In the genomic region with DNA sequence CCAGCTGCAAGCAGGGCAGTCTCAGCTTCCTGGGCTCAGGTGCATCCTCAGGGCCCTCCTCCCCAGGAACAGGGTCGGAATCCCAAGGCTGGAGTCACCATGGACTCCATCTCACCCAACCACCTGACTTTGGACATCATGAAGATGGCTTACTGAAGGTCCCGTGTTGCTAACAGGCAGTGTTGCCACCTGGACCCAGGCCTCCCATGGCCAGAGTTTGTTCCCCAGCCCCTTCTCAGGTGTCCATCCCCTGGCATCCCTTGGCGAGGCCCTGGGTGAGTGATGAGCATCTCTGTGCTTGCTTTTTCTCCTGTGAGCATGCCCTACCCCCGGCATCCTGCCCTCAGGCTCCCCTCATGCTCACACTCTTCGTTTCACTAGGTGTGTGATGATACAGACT, we compare ENCODE assay signal across 23 cellular contexts.
DNase-seq lines count a peak whose midpoint lies in the region; ATAC-seq and TF ChIP-seq lines count a peak whose summit lies in the region.
"Had no signal": no experiment of that assay in that cellular context is flagged by ENCODE, and none has a peak within 500 bp of the region (broad histone marks: within the 10 kb centered on the region; RNA-seq: fewer than 3 reads in every experiment).

No MANE protein-coding gene starts in this region.

- no peak overlapping the region for H3K18ac ChIP-seq in IMR-90 (ENCODE audit: low read depth, low read length)

- no peak overlapping the region for H2AK5ac ChIP-seq in IMR-90 (ENCODE audit: low read depth, low read length)

- no peak overlapping the region for H4K8ac ChIP-seq in IMR-90 (ENCODE audit: low read depth in 2 of 2, low read length in 2 of 2)

- no peak for ATAC-seq in activated T-cell treated with anti-CD3 and anti-CD28 coated beads, Interleukin-2, amount 50 U/mL, for 4 hours
- ATAC-seq in IMR-90 (ENCODE audit: low read depth) = no peak
- ATAC-seq in GM21423 (IDR thresholded peaks at IDR 0.05; ENCODE audit: unreplicated experiment) = no peak
- ATAC-seq in GM18873 (IDR thresholded peaks at IDR 0.05; ENCODE audit: low FRiP score, unreplicated experiment) = no peak
- ATAC-seq: A549 had no signal

- CTCF ChIA-PET in IMR-90 (lab: Yijun Ruan, JAX) = no interaction called here

- H3K4me3 Mint-ChIP-seq in activated T-cell treated with anti-CD3 and anti-CD28 coated beads, Interleukin-2, amount 50 U/mL, for 24 hours = no peak overlapping the region
- H3K4me3 Mint-ChIP-seq in activated T-cell treated with anti-CD3 and anti-CD28 coated beads, Interleukin-2, amount 50 U/mL, for 4 hours = no peak overlapping the region
- H3K4me3 Mint-ChIP-seq in chondrocyte (ENCODE audit: unreplicated experiment) = no peak overlapping the region
- H3K4me3 Mint-ChIP-seq: CD14-positive monocyte; CD4-positive, alpha-beta T cell; CD8-positive, alpha-beta memory T cell; HFFc6 had no signal

- peak overlapping the region; percentile 13 for H2AK9ac ChIP-seq in IMR-90 (replicated peaks; ENCODE audit: low read depth, low read length, poor library complexity)

- H3K79me1 ChIP-seq in IMR-90 (ENCODE audit: low read depth in 1 of 2, low read length in 2 of 2) = peaks cover 0 to 2% of the 10 kb centered on the region in 2 experiments; a peak in 2 of 4 replicates

- H3K36me3 Mint-ChIP-seq in activated T-cell treated with anti-CD3 and anti-CD28 coated beads, Interleukin-2, amount 50 U/mL, for 24 hours (ENCODE audit: low read depth) = peaks cover 99% of the 10 kb centered on the region
- H3K36me3 Mint-ChIP-seq in activated T-cell treated with anti-CD3 and anti-CD28 coated beads, Interleukin-2, amount 50 U/mL, for 4 hours (ENCODE audit: insufficient read depth) = peaks cover 34% of the 10 kb centered on the region
- no peaks in the 10 kb centered on the region for H3K36me3 Mint-ChIP-seq in chondrocyte (ENCODE audit: low read depth)

- H4K20me1 ChIP-seq in IMR-90 (ENCODE audit: insufficient read depth, low read length) = no peaks in the 10 kb centered on the region

- in situ Hi-C loops in IMR-90 (cut with MboI; ENCODE audit: low sequenced_read_pairs) = no loop called here

- H3K14ac ChIP-seq in IMR-90 (replicated peaks; ENCODE audit: low read depth, low read length) = no peak overlapping the region

- H3K36me3 ChIP-seq in IMR-90 (ENCODE audit: control insufficient read depth, insufficient read depth, low read length) = no peaks in the 10 kb centered on the region
- H3K36me3 ChIP-seq in stomach = peaks cover 0 to 11% (median 5%) of the 10 kb centered on the region in 4 donors
- H3K36me3 ChIP-seq: BE2C, HAP-1 had no signal

- H3K9me3 ChIP-seq in IMR-90 (ENCODE audit: control insufficient read depth, insufficient read depth, low read length) (no peaks in the 10 kb centered on the region), stomach (peaks cover 0 to 8% (median 0%) of the 10 kb centered on the region in 4 donors)
- H3K9me3 ChIP-seq: A549, BE2C, HAP-1 had no signal

- peak overlapping the region; percentile 52 for H3K27ac Mint-ChIP-seq in activated T-cell treated with anti-CD3 and anti-CD28 coated beads, Interleukin-2, amount 50 U/mL, for 24 hours
- no peak overlapping the region for H3K27ac Mint-ChIP-seq in chondrocyte (ENCODE audit: unreplicated experiment)
- H3K27ac Mint-ChIP-seq: CD4-positive, alpha-beta T cell; HFFc6 had no signal

- no peaks in the 10 kb centered on the region for H3K4me1 ChIP-seq in IMR-90 (ENCODE audit: control insufficient read depth, insufficient read depth, low read length)
- no peaks in the 10 kb centered on the region for H3K4me1 ChIP-seq in stomach
- H3K4me1 ChIP-seq: A549, BE2C, HAP-1 had no signal

- no peak for TF ChIP-seq CTCF in IMR-90 (conservative IDR thresholded peaks at IDR 0.05; ENCODE audit: low read depth, low read length)
- no peak for TF ChIP-seq CTCF in stomach (IDR thresholded peaks at IDR 0.05)
- TF ChIP-seq CTCF in chondrocyte (IDR thresholded peaks at IDR 0.05) = no peak

- H2BK5ac ChIP-seq in IMR-90 (ENCODE audit: low read depth, low read length, poor library complexity, severe bottlenecking) = no peak overlapping the region

- dilution Hi-C loops in IMR-90 (cut with HindIII; ENCODE audit: low sequenced_read_pairs, unreplicated experiment) = no loop called here

- no peak overlapping the region for H3K4me3 ChIP-seq in IMR-90 (ENCODE audit: insufficient read depth, low read depth, low read length)
- H3K4me3 ChIP-seq in stomach = no peak overlapping the region
- H3K4me3 ChIP-seq: A549; BLaER1 treated with 17β-estradiol and CSF1 and Interleukin-3, amounts not matched to agents 10 nM and 100 nM; HAP-1 had no signal

- POLR2A ChIA-PET in IMR-90 (lab: Charles Lee; ENCODE audit: unreplicated experiment) = no interaction called here

- TF ChIP-seq POLR2A in IMR-90 (IDR thresholded peaks at IDR 0.05; ENCODE audit: low read depth, low read length) (no peak), stomach (IDR thresholded peaks at IDR 0.05) (no peak)

- no peak overlapping the region for H2AFZ ChIP-seq in IMR-90 (replicated peaks; ENCODE audit: low read length, poor library complexity)

- no peak overlapping the region for H4K5ac ChIP-seq in IMR-90 (ENCODE audit: low read depth, low read length)

- H3K9me3 Mint-ChIP-seq in activated T-cell treated with anti-CD3 and anti-CD28 coated beads, Interleukin-2, amount 50 U/mL, for 24 hours = no peaks in the 10 kb centered on the region
- no peaks in the 10 kb centered on the region for H3K9me3 Mint-ChIP-seq in activated T-cell treated with anti-CD3 and anti-CD28 coated beads, Interleukin-2, amount 50 U/mL, for 4 hours
- H3K9me3 Mint-ChIP-seq in chondrocyte (ENCODE audit: low read depth) = peaks cover 14% of the 10 kb centered on the region
- H3K9me3 Mint-ChIP-seq: CD4-positive, alpha-beta T cell; CD8-positive, alpha-beta memory T cell; HFFc6 had no signal

- BruUV-seq in IMR-90 (replicated peaks; lab: Mats Ljungman, UMichigan) = no TSS peak

- no peak overlapping the region for H3K4ac ChIP-seq in IMR-90 (ENCODE audit: low read depth, low read length)

- no peak overlapping the region for H2BK20ac ChIP-seq in IMR-90 (ENCODE audit: low read depth, low read length)

- intact Hi-C loops in IMR-90 (cut with micrococcal nuclease) = no loop called here
- intact Hi-C loops in stomach (cut with DNase I; ENCODE audit: low total_unique reads) = no loop called here

- no peak overlapping the region for H2BK120ac ChIP-seq in IMR-90 (ENCODE audit: low read depth, low read length)

- H3K27ac ChIP-seq in IMR-90 (ENCODE audit: insufficient read depth, low read length) = no peak overlapping the region
- no peak overlapping the region for H3K27ac ChIP-seq in stomach
- H3K27ac ChIP-seq: A549; BLaER1 treated with 17β-estradiol and CSF1 and Interleukin-3, amounts not matched to agents 10 nM and 100 nM had no signal

- H2BK15ac ChIP-seq in IMR-90 (ENCODE audit: low read depth, low read length) = no peak overlapping the region

- no peak overlapping the region for H3K23ac ChIP-seq in IMR-90 (ENCODE audit: low read depth, low read length)

- H3K9ac ChIP-seq in IMR-90 (ENCODE audit: low read depth, low read length) = no peak overlapping the region
- H3K9ac ChIP-seq: BLaER1 treated with 17β-estradiol and CSF1 and Interleukin-3, amounts not matched to agents 10 nM and 100 nM had no signal

- no peak overlapping the region for H3K4me2 ChIP-seq in IMR-90 (ENCODE audit: low read depth, low read length)
- H3K4me2 ChIP-seq: A549; BLaER1 treated with 17β-estradiol and CSF1 and Interleukin-3, amounts not matched to agents 10 nM and 100 nM had no signal

- H3K4me1 Mint-ChIP-seq in activated T-cell treated with anti-CD3 and anti-CD28 coated beads, Interleukin-2, amount 50 U/mL, for 24 hours (ENCODE audit: low read depth) = peaks cover 11% of the 10 kb centered on the region
- peaks cover 2% of the 10 kb centered on the region for H3K4me1 Mint-ChIP-seq in activated T-cell treated with anti-CD3 and anti-CD28 coated beads, Interleukin-2, amount 50 U/mL, for 4 hours (ENCODE audit: low read depth)
- H3K4me1 Mint-ChIP-seq in chondrocyte (ENCODE audit: low read depth) = no peaks in the 10 kb centered on the region

- TF ChIP-seq EP300 in stomach (IDR thresholded peaks at IDR 0.05) = no peak

- H3K27me3 Mint-ChIP-seq in activated T-cell treated with anti-CD3 and anti-CD28 coated beads, Interleukin-2, amount 50 U/mL, for 24 hours = no peaks in the 10 kb centered on the region
- H3K27me3 Mint-ChIP-seq in activated T-cell treated with anti-CD3 and anti-CD28 coated beads, Interleukin-2, amount 50 U/mL, for 4 hours (ENCODE audit: low read depth) = no peaks in the 10 kb centered on the region
- no peaks in the 10 kb centered on the region for H3K27me3 Mint-ChIP-seq in chondrocyte (ENCODE audit: low read depth)
- H3K27me3 Mint-ChIP-seq: CD4-positive, alpha-beta T cell; CD8-positive, alpha-beta memory T cell had no signal

- no peaks in the 10 kb centered on the region for H3K9me1 ChIP-seq in IMR-90 (ENCODE audit: insufficient read depth, low read length)

- TF ChIP-seq RAD21 in IMR-90 (IDR thresholded peaks at IDR 0.05; ENCODE audit: low read length) = no peak

- DNase-seq in activated T-cell treated with anti-CD3 and anti-CD28 coated beads, Interleukin-2, amount 50 U/mL, for 24 hours = no peak
- DNase-seq in activated T-cell treated with anti-CD3 and anti-CD28 coated beads, Interleukin-2, amount 50 U/mL, for 4 hours = no peak
- no peak for DNase-seq in IMR-90
- peak; percentile 29 for DNase-seq in islet precursor cell
- DNase-seq in stomach = peak; percentile 15
- DNase-seq in chondrocyte (ENCODE audit: low spot score) = no peak
- DNase-seq: 8988T; ACHN; AML-193; BE2C; CD4-positive, alpha-beta T cell; CD8-positive, alpha-beta memory T cell; DMS 273 treated with DMSO at 0.1 percent for 48 hours; DMS79; GF-D8; GOT3; HFFc6 had no signal

- H3K56ac ChIP-seq in IMR-90 (ENCODE audit: extremely low read depth, insufficient read depth, low read length) = no peak overlapping the region

- H4K91ac ChIP-seq in IMR-90 (ENCODE audit: insufficient read depth, low read depth, low read length) = no peak overlapping the region

- H3K27me3 ChIP-seq in IMR-90 (ENCODE audit: control insufficient read depth, insufficient read depth, low read length) (no peaks in the 10 kb centered on the region), stomach (no peaks in the 10 kb centered on the region)
- H3K27me3 ChIP-seq: BE2C; BLaER1 treated with 17β-estradiol and CSF1 and Interleukin-3, amounts not matched to agents 10 nM and 100 nM had no signal

- 77% methylated on average over 2 of the region's 5 CpGs; no CpG with 5 or more reads in 1 of the 2 experiments for WGBS in IMR-90 (ENCODE audit: extremely low coverage in 2 of 2, insufficient read length in 1 of 2), 2 experiments
- 82 to 93% (median 88%) methylated on average over 4 to 5 of the region's 5 CpGs for WGBS in stomach, 5 donors

TF ChIP-seq in IMR-90, 13 proteins besides CTCF, POLR2A, EP300 and RAD21 (continues in another document):
- TF ChIP-seq RCOR1 (IDR thresholded peaks at IDR 0.05; ENCODE audit: insufficient replicate concordance, low read length) = no peak

Comparison
In these comparisons a context has a peak if more than half of its experiments do, and no peak if none do; other contexts are left out.
1. DNase-seq: peak in islet precursor cell (single experiment) and stomach (single experiment); none in activated T-cell treated with anti-CD3 and anti-CD28 coated beads, Interleukin-2, amount 50 U/mL, for 24 hours (single experiment), activated T-cell treated with anti-CD3 and anti-CD28 coated beads, Interleukin-2, amount 50 U/mL, for 4 hours (single experiment), IMR-90 (single experiment) and chondrocyte (single experiment).